28 cellular contexts compared by ENCODE assay signal in genomic region chr2:138291805-138292204, GRCh38.
"Had no signal": no experiment of that assay in that cellular context is flagged by ENCODE, and none has a peak within 500 bp of the region (broad histone marks: within the 10 kb centered on the region; RNA-seq: fewer than 3 reads in every experiment).

No MANE protein-coding gene starts in this region.

- H3K9me3 ChIP-seq: colonic mucosa, gastrocnemius medialis, lower lobe of right lung, prostate gland, right atrium auricular region, stomach, thyroid gland, vagina had no signal

- DNase-seq: colonic mucosa; effector CD8-positive, alpha-beta T cell; endodermal cell; foreskin fibroblast; gastrocnemius medialis; head of caudate nucleus; islet precursor cell; kidney glomerular epithelial cell; left ventricle myocardium superior; lower lobe of right lung; naive B cell; nucleus accumbens; sigmoid colon; stimulated activated CD4-positive, alpha-beta T cell treated with anti-CD3 and anti-CD28 coated beads, Interleukin-2, amount 100 ng/mL, for 24 hours; stimulated activated CD4-positive, alpha-beta T cell treated with anti-CD3 and anti-CD28 coated beads, Interleukin-4, amount 100 ng/mL, for 24 hours; stimulated activated naive CD4-positive, alpha-beta T cell treated with Interleukin-2 at 50 U/mL for 16 hours; stomach; thyroid gland; trophoblast cell had no signal

- H3K27me3 Mint-ChIP-seq: dendritic cell treated with granulocyte-macrophage colony-stimulating factor and Interleukin-4, amounts not matched to agents 40 ng/mL and 50 ng/mL, for 4 days; memory B cell; naive B cell had no signal

- H3K27ac Mint-ChIP-seq: dendritic cell treated with granulocyte-macrophage colony-stimulating factor and Interleukin-4, amounts not matched to agents 40 ng/mL and 50 ng/mL, for 4 days; endodermal cell; memory B cell; nephron; stimulated activated effector memory CD8-positive, alpha-beta T cell treated with anti-CD3 and anti-CD28 coated beads, Interleukin-12 subunit alpha, Interleukin-12 subunit beta, amount 100 ng/mL, for 72 hours had no signal

- H3K27me3 ChIP-seq: colonic mucosa, gastrocnemius medialis, right atrium auricular region, sigmoid colon, stomach, thyroid gland, vagina had no signal

- H3K36me3 ChIP-seq: colonic mucosa, gastrocnemius medialis, lower lobe of right lung, prostate gland, right atrium auricular region, sigmoid colon, stomach, thyroid gland, vagina had no signal

- H3K36me3 Mint-ChIP-seq: stimulated activated effector memory CD8-positive, alpha-beta T cell treated with anti-CD3 and anti-CD28 coated beads, Interleukin-12 subunit alpha, Interleukin-12 subunit beta, amount 100 ng/mL, for 72 hours had no signal

- H3K4me3 Mint-ChIP-seq: dendritic cell treated with granulocyte-macrophage colony-stimulating factor and Interleukin-4, amounts not matched to agents 40 ng/mL and 50 ng/mL, for 4 days; endodermal cell; memory B cell; naive B cell; nephron; stimulated activated effector memory CD8-positive, alpha-beta T cell treated with anti-CD3 and anti-CD28 coated beads, Interleukin-12 subunit alpha, Interleukin-12 subunit beta, amount 100 ng/mL, for 72 hours had no signal

- ATAC-seq: esophagus mucosa; gastrocnemius medialis; left ventricle myocardium superior; lower lobe of right lung; stimulated activated effector memory CD8-positive, alpha-beta T cell treated with anti-CD3 and anti-CD28 coated beads, Interleukin-12 subunit alpha, Interleukin-12 subunit beta, amount 100 ng/mL, for 72 hours had no signal

- H3K4me1 Mint-ChIP-seq: memory B cell; naive B cell; nephron; stimulated activated effector memory CD8-positive, alpha-beta T cell treated with anti-CD3 and anti-CD28 coated beads, Interleukin-12 subunit alpha, Interleukin-12 subunit beta, amount 100 ng/mL, for 72 hours had no signal

- H3K27ac ChIP-seq: colonic mucosa, epithelial cell of prostate, gastrocnemius medialis, lower lobe of right lung, prostate gland, right atrium auricular region, sigmoid colon, stomach, thyroid gland, vagina had no signal

- H3K4me1 ChIP-seq: colonic mucosa, gastrocnemius medialis, lower lobe of right lung, prostate gland, right atrium auricular region, sigmoid colon, stomach, vagina had no signal

- H3K4me3 ChIP-seq: colonic mucosa, gastrocnemius medialis, lower lobe of right lung, prostate gland, right atrium auricular region, sigmoid colon, stomach, thyroid gland, vagina had no signal
